In genomic region chrX:39813631-39814246, GRCh38 we compare ENCODE assay signal across 9 cellular contexts.
DNase-seq lines count a peak whose midpoint lies in the region; ATAC-seq, FAIRE-seq and TF ChIP-seq lines count a peak whose summit lies in the region.
"Had no signal": no experiment of that assay in that cellular context is flagged by ENCODE, and none has a peak within 500 bp of the region (broad histone marks: within the 10 kb centered on the region; RNA-seq: fewer than 3 reads in every experiment).

No MANE protein-coding gene starts in this region.

- no peaks in the 10 kb centered on the region for H3K36me3 ChIP-seq in bronchial epithelial cell (ENCODE audit: control insufficient read depth, insufficient read depth, low read length)
- H3K36me3 ChIP-seq in lung (ENCODE audit: control insufficient read depth in 2 of 2, insufficient read depth in 2 of 2, low read length in 2 of 2): no peaks in the 10 kb centered on the region

- H3K4me1 ChIP-seq in lung (ENCODE audit: control insufficient read depth in 2 of 2, insufficient read depth in 2 of 2, low read length in 2 of 2): peaks cover 0 to 10% of the 10 kb centered on the region in 2 donors

- peaks cover 3% of the 10 kb centered on the region for H3K9me3 Mint-ChIP-seq in type B pancreatic cell
- H3K9me3 Mint-ChIP-seq in activated naive CD4-positive, alpha-beta T cell treated with anti-CD3 and anti-CD28 coated beads for 36 hours: no peaks in the 10 kb centered on the region

- H3K27ac Mint-ChIP-seq in type B pancreatic cell: peak overlapping the region; percentile 27
- no peak overlapping the region for H3K27ac Mint-ChIP-seq in activated naive CD4-positive, alpha-beta T cell treated with anti-CD3 and anti-CD28 coated beads for 36 hours

- DNase-seq in NCI-H2171 treated with DMSO at 0.1 percent for 48 hours (lab: John Stamatoyannopoulos, UW) (peak; percentile 90), bronchial epithelial cell (ENCODE audit: low read depth) (peak; percentile 46), lung (ENCODE audit: low spot score) (no peak), type B pancreatic cell (ENCODE audit: extremely low spot score, unreplicated experiment) (no peak)
- DNase-seq in activated naive CD4-positive, alpha-beta T cell treated with anti-CD3 and anti-CD28 coated beads for 36 hours: no peak
- no peak for DNase-seq in effector CD8-positive, alpha-beta T cell (lab: John Stamatoyannopoulos, UW)

- CTCF ChIA-PET in activated naive CD4-positive, alpha-beta T cell treated with anti-CD3 and anti-CD28 coated beads for 36 hours (lab: Charles Lee): interaction anchor here (0.6 to 1.7 kb wide), 2 partner anchors 40 to 95 kb away, joined by 3 to 4 read pairs; no protein-coding TSS in a partner anchor

- no peak overlapping the region for H3K4me3 Mint-ChIP-seq in type B pancreatic cell
- no peak overlapping the region for H3K4me3 Mint-ChIP-seq in activated naive CD4-positive, alpha-beta T cell treated with anti-CD3 and anti-CD28 coated beads for 36 hours

- H3K4me3 ChIP-seq in bronchial epithelial cell (ENCODE audit: low read depth, low read length): no peak overlapping the region
- H3K4me3 ChIP-seq in lung: no peak overlapping the region

- ATAC-seq in lung (ENCODE audit: insufficient read depth, low FRiP score) (no peak), GM19452 (IDR thresholded peaks at IDR 0.05; ENCODE audit: unreplicated experiment) (no peak)

- H3K4me1 Mint-ChIP-seq in type B pancreatic cell (ENCODE audit: unreplicated experiment): peaks cover 19% of the 10 kb centered on the region
- peaks cover 30% of the 10 kb centered on the region for H3K4me1 Mint-ChIP-seq in activated naive CD4-positive, alpha-beta T cell treated with anti-CD3 and anti-CD28 coated beads for 36 hours (ENCODE audit: low read depth)

- intact Hi-C loops in activated naive CD4-positive, alpha-beta T cell treated with anti-CD3 and anti-CD28 coated beads for 36 hours (cut with micrococcal nuclease): loop anchor here (1.0 to 5.0 kb wide), 6 partner anchors 81 to 655 kb away; partner anchors contain the start of gene BCOR

- H3K27me3 ChIP-seq in bronchial epithelial cell (ENCODE audit: control insufficient read depth, insufficient read depth, low read length) (no peaks in the 10 kb centered on the region), lung (ENCODE audit: control insufficient read depth, insufficient read depth) (peaks cover 3% of the 10 kb centered on the region)

- TF ChIP-seq CTCF in bronchial epithelial cell (IDR thresholded peaks at IDR 0.05; ENCODE audit: insufficient read depth, low read length, severe bottlenecking) (no peak), lung (IDR thresholded peaks at IDR 0.05; ENCODE audit: control extremely low read depth, extremely low read depth) (no peak), type B pancreatic cell (conservative IDR thresholded peaks at IDR 0.05) (no peak)

- 60 to 67% methylated on average over 16 to 17 of the region's 17 CpGs for WGBS in lung, 2 donors

- H3K36me3 Mint-ChIP-seq in type B pancreatic cell: no peaks in the 10 kb centered on the region
- H3K36me3 Mint-ChIP-seq in activated naive CD4-positive, alpha-beta T cell treated with anti-CD3 and anti-CD28 coated beads for 36 hours (ENCODE audit: low read depth): no peaks in the 10 kb centered on the region

- peak; percentile 92 for FAIRE-seq in bronchial epithelial cell (lab: Jason Lieb, UNC)
- FAIRE-seq: TTC549 had no signal

- peaks cover 13% of the 10 kb centered on the region for H3K27me3 Mint-ChIP-seq in type B pancreatic cell
- H3K27me3 Mint-ChIP-seq in activated naive CD4-positive, alpha-beta T cell treated with anti-CD3 and anti-CD28 coated beads for 36 hours (ENCODE audit: low read depth): no peaks in the 10 kb centered on the region

- peak overlapping the region; percentile 28 to 74 for H3K27ac ChIP-seq in lung (ENCODE audit: low read depth in 1 of 2, low read length in 1 of 2)
- H3K27ac ChIP-seq: epithelial cell of prostate had no signal

- peaks cover 0 to 11% of the 10 kb centered on the region in 2 donors for H3K9me3 ChIP-seq in lung (ENCODE audit: control insufficient read depth in 2 of 2, insufficient read depth in 1 of 2, low read length in 1 of 2)

Comparison
In these comparisons a context has a peak if more than half of its experiments do, and no peak if none do; other contexts are left out.
1. DNase-seq: peak in NCI-H2171 treated with DMSO at 0.1 percent for 48 hours (single experiment) and bronchial epithelial cell (single experiment); none in lung (single experiment), type B pancreatic cell (single experiment), activated naive CD4-positive, alpha-beta T cell treated with anti-CD3 and anti-CD28 coated beads for 36 hours (single experiment) and effector CD8-positive, alpha-beta T cell (single experiment).